8 cellular contexts compared by ENCODE assay signal in genomic region chr4:165493359-165493758, GRCh38.
DNase-seq lines count a peak whose midpoint lies in the region; ATAC-seq and TF ChIP-seq lines count a peak whose summit lies in the region.

No MANE protein-coding gene starts in this region.

- DNase-seq in EL (peak; percentile 63), KG1 (lab: John Stamatoyannopoulos, UW) (peak; percentile 0), cardiac fibroblast (ENCODE audit: low read depth in 2 of 2) (peak; percentile 76 to 80), left kidney (ENCODE audit: low read depth, low spot score) (peak; percentile 86), NCI-H146 (lab: John Stamatoyannopoulos, UW) (no peak)
- peak; percentile 57 to 63 for DNase-seq in stimulated activated CD4-positive, alpha-beta T cell treated with anti-CD3 and anti-CD28 coated beads, Interleukin-4, amount 100 ng/mL, for 4 hours

- TF ChIP-seq CTCF in WI38 (IDR thresholded peaks at IDR 0.05; ENCODE audit: low read depth, low read length): 0 out of 2 replicates have a peak, but pooled peaks have one; percentile 13
- TF ChIP-seq CTCF in cardiac fibroblast (IDR thresholded peaks at IDR 0.05; ENCODE audit: low read depth, low read length): peak; percentile 77

- ATAC-seq in GM21737 (IDR thresholded peaks at IDR 0.05; ENCODE audit: unreplicated experiment): peak; percentile 81

- H3K4me3 ChIP-seq in WI38 (ENCODE audit: low read depth, low read length) (no peak overlapping the region), cardiac fibroblast (replicated peaks in 1 of 2; ENCODE audit: low read depth in 2 of 2, low read length in 2 of 2) (no peak overlapping the region)
